1 cellular context compared by ENCODE assay signal in genomic region chr12:88339966-88340365, GRCh38.
TF ChIP-seq lines count a peak whose summit lies in the region.

No MANE protein-coding gene starts in this region.

TF ChIP-seq in IMR-90, 13 proteins besides CTCF, POLR2A, EP300 and RAD21:
- TF ChIP-seq MXI1 (IDR thresholded peaks at IDR 0.05; ENCODE audit: borderline replicate concordance, low read depth, low read length) (no peak), CEBPB (IDR thresholded peaks at IDR 0.05; ENCODE audit: low read depth, low read length) (no peak), RFX5 (IDR thresholded peaks at IDR 0.05; ENCODE audit: low read depth, low read length) (no peak), NFE2L2 (IDR thresholded peaks at IDR 0.05; ENCODE audit: low read depth, low read length) (no peak), ELK1 (IDR thresholded peaks at IDR 0.05; ENCODE audit: borderline replicate concordance, low read depth, low read length) (no peak), FOS (IDR thresholded peaks at IDR 0.05; ENCODE audit: low read depth, low read length) (no peak), MAZ (IDR thresholded peaks at IDR 0.05; ENCODE audit: borderline replicate concordance, low read depth, low read length) (no peak), MAFK (IDR thresholded peaks at IDR 0.05; ENCODE audit: low read depth, low read length) (no peak), CHD1 (IDR thresholded peaks at IDR 0.05; ENCODE audit: low read depth, low read length) (no peak), SMC3 (IDR thresholded peaks at IDR 0.05; ENCODE audit: low read depth, low read length) (no peak), RCOR1 (IDR thresholded peaks at IDR 0.05; ENCODE audit: insufficient replicate concordance, low read length) (no peak), BHLHE40 (IDR thresholded peaks at IDR 0.05; ENCODE audit: low read depth, low read length) (no peak), USF2 (IDR thresholded peaks at IDR 0.05; ENCODE audit: low read depth, low read length) (no peak)
TF ChIP-seq in IMR-90: peak in this region for 0.
